ENCODE assay signal across 16 cellular contexts in genomic region chr6:90351696-90352095, GRCh38. TPM values are rescaled to one million over a fixed set of nuclear protein-coding genes. Genes with fewer than 3 reads are reported as not detected.
A peak's percentile ranks its signal among the peaks of the same experiment; 100 is the strongest.
DNase-seq lines count a peak whose midpoint lies in the region; ATAC-seq and TF ChIP-seq lines count a peak whose summit lies in the region.
"Had no signal": no experiment of that assay in that cellular context is flagged by ENCODE, and none has a peak within 500 bp of the region (broad histone marks: within the 10 kb centered on the region; RNA-seq: fewer than 3 reads in every experiment).

No MANE protein-coding gene starts in this region.

- peak overlapping the region; percentile 46 for H3K27ac Mint-ChIP-seq in activated CD4-positive, alpha-beta memory T cell treated with anti-CD3 and anti-CD28 coated beads for 36 hours
- no peak overlapping the region for H3K27ac Mint-ChIP-seq in activated CD4-positive, alpha-beta memory T cell treated with anti-CD3 and anti-CD28 coated beads, Interleukin-2, amount 10 ng/mL, durations not matched to agents 7 days and 5 days

- intact Hi-C loops in activated CD4-positive, alpha-beta memory T cell treated with anti-CD3 and anti-CD28 coated beads for 36 hours (cut with micrococcal nuclease) = loop anchor here (1.0 to 2.0 kb wide), 4 partner anchors 37 to 73 kb away; no protein-coding TSS in a partner anchor
- intact Hi-C loops in spleen (cut with DNase I; ENCODE audit: low total_unique reads) = no loop called here

- no peaks in the 10 kb centered on the region for H3K79me2 ChIP-seq in OCI-LY1 (ENCODE audit: insufficient read depth, low read length)

- H3K36me3 Mint-ChIP-seq in activated CD4-positive, alpha-beta memory T cell treated with anti-CD3 and anti-CD28 coated beads for 36 hours = no peaks in the 10 kb centered on the region
- no peaks in the 10 kb centered on the region for H3K36me3 Mint-ChIP-seq in activated CD4-positive, alpha-beta memory T cell treated with anti-CD3 and anti-CD28 coated beads, Interleukin-2, amount 10 ng/mL, durations not matched to agents 7 days and 5 days (ENCODE audit: low read depth)
- H3K36me3 Mint-ChIP-seq: immature natural killer cell had no signal

- no peak for DNase-seq in activated CD4-positive, alpha-beta memory T cell treated with anti-CD3 and anti-CD28 coated beads for 36 hours
- no peak for DNase-seq in activated CD4-positive, alpha-beta memory T cell treated with anti-CD3 and anti-CD28 coated beads, Interleukin-2, amount 10 ng/mL, durations not matched to agents 7 days and 5 days
- DNase-seq in choroid plexus epithelial cell (ENCODE audit: low read depth) (peak; percentile 66), spleen (no peak), RKO (ENCODE audit: low spot score) (no peak), HCEC 1CT (no peak)
- DNase-seq: ACHN, cerebellar nuclear complex, DMS53, H7, immature natural killer cell, NCI-H2029 treated with DMSO at 0.1 percent for 48 hours, upper lobe of left lung had no signal

- peak overlapping the region; percentile 63 for H3K9ac ChIP-seq in OCI-LY1 (ENCODE audit: low read length)

- H3K4me1 ChIP-seq in OCI-LY1 (ENCODE audit: insufficient read depth, low read length, severe bottlenecking) = peaks cover 35% of the 10 kb centered on the region
- H3K4me1 ChIP-seq in spleen = peaks cover 0 to 22% (median 11%) of the 10 kb centered on the region in 6 donors
- H3K4me1 ChIP-seq: upper lobe of left lung had no signal

- 31 to 59% (median 41%) methylated on average over 4 of the region's 4 CpGs for WGBS in spleen, 5 donors

- peaks cover 41% of the 10 kb centered on the region for H3K4me1 Mint-ChIP-seq in activated CD4-positive, alpha-beta memory T cell treated with anti-CD3 and anti-CD28 coated beads for 36 hours (ENCODE audit: low read depth)
- peaks cover 21% of the 10 kb centered on the region for H3K4me1 Mint-ChIP-seq in activated CD4-positive, alpha-beta memory T cell treated with anti-CD3 and anti-CD28 coated beads, Interleukin-2, amount 10 ng/mL, durations not matched to agents 7 days and 5 days

- no peaks in the 10 kb centered on the region for H3K9me3 Mint-ChIP-seq in activated CD4-positive, alpha-beta memory T cell treated with anti-CD3 and anti-CD28 coated beads for 36 hours
- H3K9me3 Mint-ChIP-seq in activated CD4-positive, alpha-beta memory T cell treated with anti-CD3 and anti-CD28 coated beads, Interleukin-2, amount 10 ng/mL, durations not matched to agents 7 days and 5 days = no peaks in the 10 kb centered on the region
- H3K9me3 Mint-ChIP-seq: immature natural killer cell had no signal

- no peak for TF ChIP-seq POLR2A in spleen (IDR thresholded peaks at IDR 0.05)
- no peak for TF ChIP-seq POLR2A in GM18505 (IDR thresholded peaks at IDR 0.05; ENCODE audit: borderline replicate concordance, extremely low read depth, insufficient read depth, insufficient read length)

- no peaks in the 10 kb centered on the region for H3K9me2 ChIP-seq in OCI-LY1 (ENCODE audit: low read depth, low read length)

- H3K4me2 ChIP-seq in OCI-LY1 (ENCODE audit: low read length) = peak overlapping the region; percentile 66

- TF ChIP-seq CTCF in OCI-LY1 (IDR thresholded peaks at IDR 0.05; ENCODE audit: low read length) = no peak
- no peak for TF ChIP-seq CTCF in choroid plexus epithelial cell (conservative IDR thresholded peaks at IDR 0.05; ENCODE audit: low read depth, low read length)
- no peak for TF ChIP-seq CTCF in spleen (IDR thresholded peaks at IDR 0.05 in 8 of 11, conservative IDR thresholded peaks at IDR 0.05 in 3 of 11)

- no peaks in the 10 kb centered on the region for H4K20me1 ChIP-seq in OCI-LY1 (ENCODE audit: insufficient read depth, low read length)

- no peak overlapping the region for H3K4me3 Mint-ChIP-seq in activated CD4-positive, alpha-beta memory T cell treated with anti-CD3 and anti-CD28 coated beads for 36 hours
- H3K4me3 Mint-ChIP-seq in activated CD4-positive, alpha-beta memory T cell treated with anti-CD3 and anti-CD28 coated beads, Interleukin-2, amount 10 ng/mL, durations not matched to agents 7 days and 5 days = no peak overlapping the region
- H3K4me3 Mint-ChIP-seq: immature natural killer cell had no signal

- CTCF ChIA-PET in activated CD4-positive, alpha-beta memory T cell treated with anti-CD3 and anti-CD28 coated beads for 36 hours (lab: Charles Lee) = interaction anchor here (1.5 kb wide), 1 partner anchor 8 kb away, joined by 3 read pairs; no protein-coding TSS in a partner anchor
- CTCF ChIA-PET in activated CD4-positive, alpha-beta memory T cell treated with anti-CD3 and anti-CD28 coated beads, Interleukin-2, amount 10 ng/mL, durations not matched to agents 7 days and 5 days (lab: Charles Lee) = interaction anchor here (1.5 kb wide), 1 partner anchor 412 kb away, joined by 5 read pairs; no protein-coding TSS in a partner anchor

- H3K36me3 ChIP-seq in OCI-LY1 (ENCODE audit: insufficient read depth, low read length) (no peaks in the 10 kb centered on the region), spleen (no peaks in the 10 kb centered on the region)
- H3K36me3 ChIP-seq: upper lobe of left lung had no signal

- POLR2A ChIA-PET in activated CD4-positive, alpha-beta memory T cell treated with anti-CD3 and anti-CD28 coated beads for 36 hours (lab: Charles Lee) = interaction anchor here (0.9 to 1.8 kb wide), 5 partner anchors 31 to 56 kb away, joined by 3 to 8 read pairs (median 4); no protein-coding TSS in a partner anchor
- POLR2A ChIA-PET in activated CD4-positive, alpha-beta memory T cell treated with anti-CD3 and anti-CD28 coated beads, Interleukin-2, amount 10 ng/mL, durations not matched to agents 7 days and 5 days (lab: Charles Lee) = no interaction called here

- H3K27ac ChIP-seq in OCI-LY1 (ENCODE audit: low read depth, low read length, poor library complexity, severe bottlenecking) = peak overlapping the region; percentile 88
- H3K27ac ChIP-seq in spleen = peak overlapping the region in 6 of 8 donors; percentile 23 to 88 (median 71)

- H3K27me3 ChIP-seq in OCI-LY1 (ENCODE audit: insufficient read depth, low read length) = no peaks in the 10 kb centered on the region
- H3K27me3 ChIP-seq in spleen (replicated peaks in 1 of 7) = no peaks in the 10 kb centered on the region
- H3K27me3 ChIP-seq: upper lobe of left lung had no signal

- H3K9me3 ChIP-seq in OCI-LY1 (ENCODE audit: low read length) (no peaks in the 10 kb centered on the region), spleen (no peaks in the 10 kb centered on the region)
- H3K9me3 ChIP-seq: upper lobe of left lung had no signal

- ATAC-seq in GM18505 (IDR thresholded peaks at IDR 0.05; ENCODE audit: unreplicated experiment) = no peak
- ATAC-seq: sciatic nerve had no signal

- H3F3A ChIP-seq in OCI-LY1 (ENCODE audit: insufficient read depth, low read length) = no peaks in the 10 kb centered on the region

- H3K4me3 ChIP-seq in OCI-LY1 (ENCODE audit: low read depth, low read length, poor library complexity, severe bottlenecking) (peak overlapping the region; percentile 36), choroid plexus epithelial cell (ENCODE audit: low read depth, low read length) (no peak overlapping the region), spleen (no peak overlapping the region)
- H3K4me3 ChIP-seq: upper lobe of left lung had no signal

- H3K27me3 Mint-ChIP-seq in activated CD4-positive, alpha-beta memory T cell treated with anti-CD3 and anti-CD28 coated beads for 36 hours = peaks cover 1% of the 10 kb centered on the region
- peaks cover 19% of the 10 kb centered on the region for H3K27me3 Mint-ChIP-seq in activated CD4-positive, alpha-beta memory T cell treated with anti-CD3 and anti-CD28 coated beads, Interleukin-2, amount 10 ng/mL, durations not matched to agents 7 days and 5 days

- 0 out of 2 replicates have a peak overlapping the region, but pooled peaks have one; percentile 12 for H2AFZ ChIP-seq in OCI-LY1 (ENCODE audit: low read length)

RNA-seq across cellular contexts. Expression of gene BACH2, which starts 55.1 kb away (rescaled TPM):
- total RNA-seq in activated CD4-positive, alpha-beta memory T cell treated with anti-CD3 and anti-CD28 coated beads for 36 hours = 10 to 100 TPM; 49.2 to 55.4 TPM
- total RNA-seq in activated CD4-positive, alpha-beta memory T cell treated with anti-CD3 and anti-CD28 coated beads, Interleukin-2, amount 10 ng/mL, durations not matched to agents 7 days and 5 days = 10 to 100 TPM; 30.3 to 31.1 TPM
- total RNA-seq in spleen = 10 to 100 TPM; 18.1 to 53.8 (median 44.1) TPM
- polyA plus RNA-seq in spleen = 1 to 10 TPM; 3.0 to 4.9 (median 3.4) TPM
